Comparison of ENCODE assay signal across 8 cellular contexts in genomic region chr17:66673668-66674276, GRCh38.
A peak's percentile ranks its signal among the peaks of the same experiment; 100 is the strongest.
DNase-seq lines count a peak whose midpoint lies in the region; ATAC-seq and TF ChIP-seq lines count a peak whose summit lies in the region.

No MANE protein-coding gene starts in this region.

- no peaks in the 10 kb centered on the region for H3K36me3 ChIP-seq in IMR-90 (ENCODE audit: control insufficient read depth, insufficient read depth, low read length)

- in situ Hi-C loops in IMR-90 (cut with MboI; ENCODE audit: low sequenced_read_pairs) (loop anchor here (25.0 kb wide), 1 partner anchor 1436 kb away; no protein-coding TSS in a partner anchor), astrocyte of the spinal cord (cut with HindIII; ENCODE audit: low sequenced_read_pairs) (no loop called here)

- H3K4me1 Mint-ChIP-seq in Calu3 (ENCODE audit: low read depth, unreplicated experiment) = peaks cover 50% of the 10 kb centered on the region
- H3K4me1 Mint-ChIP-seq in stimulated activated memory B cell treated with anti-CD40 and anti-IgM and Interleukin-4, amounts not matched to agents 10 μg/mL and 1 μg/mL and 100 μg/mL, for 72 hours = no peaks in the 10 kb centered on the region

- no peak overlapping the region for H3K27ac ChIP-seq in IMR-90 (ENCODE audit: insufficient read depth, low read length)

- no peaks in the 10 kb centered on the region for H3K27me3 ChIP-seq in IMR-90 (ENCODE audit: control insufficient read depth, insufficient read depth, low read length)

- no peaks in the 10 kb centered on the region for H3K27me3 Mint-ChIP-seq in Calu3 (ENCODE audit: unreplicated experiment)
- peaks cover 8% of the 10 kb centered on the region for H3K27me3 Mint-ChIP-seq in stimulated activated memory B cell treated with anti-CD40 and anti-IgM and Interleukin-4, amounts not matched to agents 10 μg/mL and 1 μg/mL and 100 μg/mL, for 72 hours

- CTCF ChIA-PET in Calu3 (lab: Charles Lee) (interaction anchor here (0.6 to 1.0 kb wide), 9 partner anchors 9 to 473 kb away, joined by 3 to 7 read pairs (median 4); no protein-coding TSS in a partner anchor), IMR-90 (lab: Yijun Ruan, JAX) (interaction anchor here (0.5 to 0.6 kb wide), 2 partner anchors 28 to 322 kb away, joined by 3 read pairs; no protein-coding TSS in a partner anchor)

- H3K4me2 ChIP-seq in IMR-90 (ENCODE audit: low read depth, low read length) = no peak overlapping the region

- peaks cover 9 to 39% of the 10 kb centered on the region in 2 experiments; a peak in 3 of 4 replicates for H3K79me1 ChIP-seq in IMR-90 (ENCODE audit: low read depth in 1 of 2, low read length in 2 of 2)

- ATAC-seq in IMR-90 (ENCODE audit: low read depth) = peak; percentile 94
- no peak for ATAC-seq in stimulated activated memory B cell treated with anti-CD40 and anti-IgM and Interleukin-4, amounts not matched to agents 10 μg/mL and 1 μg/mL and 100 μg/mL, for 72 hours

- H3K4me3 ChIP-seq in IMR-90 (ENCODE audit: insufficient read depth, low read depth, low read length) (no peak overlapping the region), astrocyte of the spinal cord (ENCODE audit: low read depth, low read length) (no peak overlapping the region)

- H2BK120ac ChIP-seq in IMR-90 (ENCODE audit: low read depth, low read length) = no peak overlapping the region

- no peak overlapping the region for H4K91ac ChIP-seq in IMR-90 (ENCODE audit: insufficient read depth, low read depth, low read length)

- WGBS in IMR-90 (ENCODE audit: extremely low coverage in 2 of 2, insufficient read length in 1 of 2), 2 experiments = 28% methylated on average over 5 of the region's 8 CpGs; no CpG with 5 or more reads in 1 of the 2 experiments

- peaks cover 4% of the 10 kb centered on the region for H3K9me3 ChIP-seq in IMR-90 (ENCODE audit: control insufficient read depth, insufficient read depth, low read length)

- POLR2A ChIA-PET in IMR-90 (lab: Charles Lee; ENCODE audit: unreplicated experiment) = no interaction called here

- no peak overlapping the region for H3K56ac ChIP-seq in IMR-90 (ENCODE audit: extremely low read depth, insufficient read depth, low read length)

- H3K9me3 Mint-ChIP-seq in Calu3 (ENCODE audit: low read depth, unreplicated experiment) = no peaks in the 10 kb centered on the region
- peaks cover 5% of the 10 kb centered on the region for H3K9me3 Mint-ChIP-seq in stimulated activated memory B cell treated with anti-CD40 and anti-IgM and Interleukin-4, amounts not matched to agents 10 μg/mL and 1 μg/mL and 100 μg/mL, for 72 hours

- no peak overlapping the region for H3K4me3 Mint-ChIP-seq in Calu3 (ENCODE audit: low read depth, unreplicated experiment)
- no peak overlapping the region for H3K4me3 Mint-ChIP-seq in stimulated activated memory B cell treated with anti-CD40 and anti-IgM and Interleukin-4, amounts not matched to agents 10 μg/mL and 1 μg/mL and 100 μg/mL, for 72 hours

- H3K4ac ChIP-seq in IMR-90 (ENCODE audit: low read depth, low read length) = no peak overlapping the region

- H3K18ac ChIP-seq in IMR-90 (ENCODE audit: low read depth, low read length) = no peak overlapping the region

- peak; percentile 66 for TF ChIP-seq CTCF in Calu3 (IDR thresholded peaks at IDR 0.05; ENCODE audit: unreplicated experiment)
- peak; percentile 82 for TF ChIP-seq CTCF in IMR-90 (conservative IDR thresholded peaks at IDR 0.05; ENCODE audit: low read depth, low read length)
- TF ChIP-seq CTCF in astrocyte of the spinal cord (IDR thresholded peaks at IDR 0.05; ENCODE audit: low read depth, low read length) = peak; percentile 79

- dilution Hi-C loops in IMR-90 (cut with HindIII; ENCODE audit: low sequenced_read_pairs, unreplicated experiment) = no loop called here

- BruUV-seq in Calu3 (replicated peaks; lab: Mats Ljungman, UMichigan) (no TSS peak), IMR-90 (replicated peaks; lab: Mats Ljungman, UMichigan) (no TSS peak)

- H2AFZ ChIP-seq in IMR-90 (replicated peaks; ENCODE audit: low read length, poor library complexity) = peak overlapping the region; percentile 14

- H2AK9ac ChIP-seq in IMR-90 (replicated peaks; ENCODE audit: low read depth, low read length, poor library complexity) = no peak overlapping the region

- no peak overlapping the region for H3K9ac ChIP-seq in IMR-90 (ENCODE audit: low read depth, low read length)

- DNase-seq in Calu3 (peak; percentile 57), IMR-90 (peak; percentile 72), SW480 (ENCODE audit: low spot score) (peak; percentile 67), astrocyte of the spinal cord (ENCODE audit: low read depth, low spot score) (peak; percentile 73), hepatic stellate cell (ENCODE audit: low spot score) (peak; percentile 59), retina (peak; percentile 75), NCI-H1694 treated with DMSO at 0.1 percent for 48 hours (lab: John Stamatoyannopoulos, UW) (no peak)

- peak overlapping the region; percentile 32 for H2AK5ac ChIP-seq in IMR-90 (ENCODE audit: low read depth, low read length)

- no peak overlapping the region for H3K14ac ChIP-seq in IMR-90 (replicated peaks; ENCODE audit: low read depth, low read length)

- peak; percentile 92 for TF ChIP-seq RAD21 in IMR-90 (IDR thresholded peaks at IDR 0.05; ENCODE audit: low read length)

- H2BK15ac ChIP-seq in IMR-90 (ENCODE audit: low read depth, low read length) = no peak overlapping the region

- no peak overlapping the region for H2BK5ac ChIP-seq in IMR-90 (ENCODE audit: low read depth, low read length, poor library complexity, severe bottlenecking)

- peaks cover 24% of the 10 kb centered on the region for H4K20me1 ChIP-seq in IMR-90 (ENCODE audit: insufficient read depth, low read length)

- H3K36me3 Mint-ChIP-seq in Calu3 (ENCODE audit: insufficient read depth, unreplicated experiment) = peaks cover 16% of the 10 kb centered on the region
- H3K36me3 Mint-ChIP-seq in stimulated activated memory B cell treated with anti-CD40 and anti-IgM and Interleukin-4, amounts not matched to agents 10 μg/mL and 1 μg/mL and 100 μg/mL, for 72 hours = no peaks in the 10 kb centered on the region

- H2BK20ac ChIP-seq in IMR-90 (ENCODE audit: low read depth, low read length) = no peak overlapping the region

- H3K23ac ChIP-seq in IMR-90 (ENCODE audit: low read depth, low read length) = no peak overlapping the region

- H3K4me1 ChIP-seq in IMR-90 (ENCODE audit: control insufficient read depth, insufficient read depth, low read length) = peaks cover 4% of the 10 kb centered on the region

- no peak for TF ChIP-seq POLR2A in IMR-90 (IDR thresholded peaks at IDR 0.05; ENCODE audit: low read depth, low read length)

- no peak overlapping the region for H4K5ac ChIP-seq in IMR-90 (ENCODE audit: low read depth, low read length)

- no peak overlapping the region for H3K27ac Mint-ChIP-seq in Calu3 (ENCODE audit: unreplicated experiment)
- H3K27ac Mint-ChIP-seq in stimulated activated memory B cell treated with anti-CD40 and anti-IgM and Interleukin-4, amounts not matched to agents 10 μg/mL and 1 μg/mL and 100 μg/mL, for 72 hours = no peak overlapping the region

- intact Hi-C loops in Calu3 (cut with micrococcal nuclease; ENCODE audit: unreplicated experiment) = loop anchor here (5.0 to 10.0 kb wide), 2 partner anchors 209 to 471 kb away; no protein-coding TSS in a partner anchor
- intact Hi-C loops in IMR-90 (cut with micrococcal nuclease) = loop anchor here (1.0 to 2.0 kb wide), 4 partner anchors 107 to 473 kb away; partner anchors contain the start of gene PRKCA

- H4K8ac ChIP-seq in IMR-90 (ENCODE audit: low read depth in 2 of 2, low read length in 2 of 2) = no peak overlapping the region

- peaks cover 3% of the 10 kb centered on the region; the same call in 1 of the 2 replicates for H3K9me1 ChIP-seq in IMR-90 (ENCODE audit: insufficient read depth, low read length)

TF ChIP-seq in IMR-90, 13 proteins besides CTCF, POLR2A, EP300 and RAD21:
- TF ChIP-seq BHLHE40 (IDR thresholded peaks at IDR 0.05; ENCODE audit: low read depth, low read length) (no peak), RCOR1 (IDR thresholded peaks at IDR 0.05; ENCODE audit: insufficient replicate concordance, low read length) (no peak), MAZ (IDR thresholded peaks at IDR 0.05; ENCODE audit: borderline replicate concordance, low read depth, low read length) (no peak), USF2 (IDR thresholded peaks at IDR 0.05; ENCODE audit: low read depth, low read length) (no peak), MAFK (IDR thresholded peaks at IDR 0.05; ENCODE audit: low read depth, low read length) (no peak), CEBPB (IDR thresholded peaks at IDR 0.05; ENCODE audit: low read depth, low read length) (no peak), SMC3 (IDR thresholded peaks at IDR 0.05; ENCODE audit: low read depth, low read length) (peak; percentile 79), FOS (IDR thresholded peaks at IDR 0.05; ENCODE audit: low read depth, low read length) (no peak)
